In genomic region chr20:62405108-62405980, GRCh38 we compare ENCODE assay signal across 8 cellular contexts. TPM values are rescaled to one million over a fixed set of nuclear protein-coding genes. Genes with fewer than 3 reads are reported as not detected.
DNase-seq lines count a peak whose midpoint lies in the region; TF ChIP-seq lines count a peak whose summit lies in the region.

No MANE protein-coding gene starts in this region.

- H3K9me3 Mint-ChIP-seq in mesothelial cell of epicardium: no peaks in the 10 kb centered on the region

- DNase-seq in NCI-H510A treated with DMSO at 0.1 percent for 48 hours (lab: John Stamatoyannopoulos, UW): peak; percentile 8
- DNase-seq in NCI-H510A (lab: John Stamatoyannopoulos, UW): no peak
- no peak for DNase-seq in colonic mucosa
- DNase-seq in mesothelial cell of epicardium (ENCODE audit: low spot score in 2 of 2, unreplicated experiment in 2 of 2): no peak
- no peak for DNase-seq in NCI-H1105 treated with DMSO at 0.1 percent for 48 hours (lab: John Stamatoyannopoulos, UW)
- DNase-seq in NK-92 treated with Interleukin-12 subunit alpha and Interleukin-12 subunit beta, amount 100 ng/mL, for 24 hours (lab: John Stamatoyannopoulos, UW): no peak
- no peak for DNase-seq in NCI-H1436 (lab: John Stamatoyannopoulos, UW)

- peaks cover 23% of the 10 kb centered on the region for H3K4me1 Mint-ChIP-seq in mesothelial cell of epicardium

- H3K27ac ChIP-seq in OCI-LY1 (ENCODE audit: low read depth, low read length, poor library complexity, severe bottlenecking): no peak overlapping the region
- no peak overlapping the region for H3K27ac ChIP-seq in colonic mucosa

- H3K4me2 ChIP-seq in OCI-LY1 (ENCODE audit: low read length): peak overlapping the region; percentile 89

- peaks cover 13% of the 10 kb centered on the region; the same call in 1 of the 2 replicates for H3K36me3 ChIP-seq in OCI-LY1 (ENCODE audit: insufficient read depth, low read length)
- H3K36me3 ChIP-seq in colonic mucosa: no peaks in the 10 kb centered on the region

- intact Hi-C loops in colonic mucosa (cut with DNase I): no loop called here

- H3K27me3 Mint-ChIP-seq in mesothelial cell of epicardium (ENCODE audit: low read depth): no peaks in the 10 kb centered on the region

- peak overlapping the region; percentile 94; the same call in 1 of the 2 replicates for H3K9ac ChIP-seq in OCI-LY1 (ENCODE audit: low read length)
- peak overlapping the region; percentile 56 to 95 for H3K9ac ChIP-seq in colonic mucosa (ENCODE audit: low read depth in 2 of 2, low read length in 2 of 2)

- no peaks in the 10 kb centered on the region for H3F3A ChIP-seq in OCI-LY1 (ENCODE audit: insufficient read depth, low read length)

- H3K79me2 ChIP-seq in OCI-LY1 (ENCODE audit: insufficient read depth, low read length): 0 out of 2 replicates have a peak, but pooled peaks cover 4% of the 10 kb centered on the region

- H3K9me3 ChIP-seq in OCI-LY1 (ENCODE audit: low read length) (no peaks in the 10 kb centered on the region), colonic mucosa (no peaks in the 10 kb centered on the region)

- TF ChIP-seq CTCF in OCI-LY1 (IDR thresholded peaks at IDR 0.05; ENCODE audit: low read length): no peak
- no peak for TF ChIP-seq CTCF in colonic mucosa (IDR thresholded peaks at IDR 0.05)
- peak; percentile 13 for TF ChIP-seq CTCF in mesothelial cell of epicardium (IDR thresholded peaks at IDR 0.05; ENCODE audit: unreplicated experiment)

- H3K9me2 ChIP-seq in OCI-LY1 (ENCODE audit: low read depth, low read length): no peaks in the 10 kb centered on the region

- H3K36me3 Mint-ChIP-seq in mesothelial cell of epicardium: peaks cover 1% of the 10 kb centered on the region

- peak overlapping the region; percentile 30 for H3K27ac Mint-ChIP-seq in mesothelial cell of epicardium

- H2AFZ ChIP-seq in OCI-LY1 (ENCODE audit: low read length): no peak overlapping the region

- H3K4me3 Mint-ChIP-seq in mesothelial cell of epicardium: peak overlapping the region; percentile 64

- H3K4me1 ChIP-seq in OCI-LY1 (ENCODE audit: insufficient read depth, low read length, severe bottlenecking) (peaks cover 56% of the 10 kb centered on the region), colonic mucosa (peaks cover 19% of the 10 kb centered on the region)

- H3K27me3 ChIP-seq in OCI-LY1 (ENCODE audit: insufficient read depth, low read length) (no peaks in the 10 kb centered on the region), colonic mucosa (no peaks in the 10 kb centered on the region)

- no peaks in the 10 kb centered on the region for H4K20me1 ChIP-seq in OCI-LY1 (ENCODE audit: insufficient read depth, low read length)

- H3K4me3 ChIP-seq in OCI-LY1 (ENCODE audit: low read depth, low read length, poor library complexity, severe bottlenecking) (peak overlapping the region; percentile 84), colonic mucosa (no peak overlapping the region)

RNA-seq across cellular contexts. Expression of gene CABLES2, which starts 1.7 kb away (rescaled TPM):
- total RNA-seq in colonic mucosa (10 to 100 TPM in 1 of 2 donors, 1 to 10 TPM in 1; 7.8 to 10.5 TPM), mesothelial cell of epicardium (22.8 to 23.7 TPM (median 23.6 TPM) in 3 replicates)

RNA-seq across cellular contexts. Expression of gene RPS21, which starts 18.4 kb away (rescaled TPM):
- total RNA-seq in colonic mucosa (1,000 to 10,000 TPM; 1,359 to 1,579 TPM), mesothelial cell of epicardium (1,089 to 1,145 TPM (median 1,126 TPM) in 3 replicates)

RNA-seq across cellular contexts. Expression of gene RBBP8NL, which starts 22.0 kb away (rescaled TPM):
- total RNA-seq in colonic mucosa: 10 to 100 TPM in 1 of 2 donors, 1 to 10 TPM in 1; 5.9 to 12.5 TPM
- total RNA-seq in mesothelial cell of epicardium: 12.3 to 13.5 TPM (median 12.6 TPM) in 3 replicates

RNA-seq across cellular contexts. Expression of gene LAMA5, which starts 38.2 kb away (rescaled TPM):
- total RNA-seq in colonic mucosa (10 to 100 TPM; 32.5 to 35.5 TPM), mesothelial cell of epicardium (571 to 618 TPM (median 601 TPM) in 3 replicates)
